ENCODE assay signal across 20 cellular contexts in the genomic region with DNA sequence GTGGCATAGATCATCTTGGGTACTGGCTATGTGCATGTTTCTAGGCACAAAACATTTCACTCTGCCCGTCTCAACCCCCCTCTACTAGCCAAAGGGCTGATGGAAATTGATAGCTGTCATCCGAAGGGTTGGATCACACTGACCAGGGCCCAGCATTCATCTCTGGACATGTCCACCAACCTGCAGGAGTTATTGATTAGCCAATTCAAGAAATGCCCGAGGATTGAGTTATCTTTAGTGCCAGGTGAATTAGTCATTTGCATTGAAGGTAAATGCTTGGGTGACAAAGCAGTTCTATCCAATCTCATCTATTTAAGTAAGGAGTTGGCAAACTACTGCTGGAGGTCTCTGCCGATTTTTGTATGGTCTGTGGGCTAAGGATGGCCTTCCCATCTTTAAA.
DNase-seq lines count a peak whose midpoint lies in the region; ATAC-seq, FAIRE-seq and TF ChIP-seq lines count a peak whose summit lies in the region.
"Had no signal": no experiment of that assay in that cellular context is flagged by ENCODE, and none has a peak within 500 bp of the region (broad histone marks: within the 10 kb centered on the region; RNA-seq: fewer than 3 reads in every experiment).

No MANE protein-coding gene starts in this region.

- no peaks in the 10 kb centered on the region for H4K20me1 ChIP-seq in K562 (replicated peaks; ENCODE audit: control insufficient read depth, insufficient read depth, low read length)

- H3K27me3 ChIP-seq in K562 (ENCODE audit: control insufficient read depth in 2 of 2, insufficient read depth in 2 of 2, low read length in 2 of 2) (no peaks in the 10 kb centered on the region), gastroesophageal sphincter (no peaks in the 10 kb centered on the region), skeletal muscle tissue (ENCODE audit: control insufficient read depth in 3 of 3, insufficient read depth in 3 of 3, low read length in 3 of 3) (no peaks in the 10 kb centered on the region)
- H3K27me3 ChIP-seq: BE2C had no signal

- in situ Hi-C loops in K562 (cut with MboI): no loop called here

- peaks cover 43 to 98% of the 10 kb centered on the region in 2 experiments for H3K4me1 ChIP-seq in K562 (replicated peaks in 1 of 2; ENCODE audit: control insufficient read depth in 2 of 2, insufficient read depth in 2 of 2, low read length in 2 of 2)
- peaks cover 11 to 74% (median 11%) of the 10 kb centered on the region in 3 donors for H3K4me1 ChIP-seq in gastroesophageal sphincter
- H3K4me1 ChIP-seq in skeletal muscle tissue (ENCODE audit: control insufficient read depth in 3 of 3, insufficient read depth in 3 of 3, low read length in 3 of 3): peaks cover 31 to 50% (median 37%) of the 10 kb centered on the region in 3 donors

- FAIRE-seq in K562 (lab: Jason Lieb, UNC): no peak
- FAIRE-seq: A204.1, D721Med, G401.6, GM12891, H54 had no signal

- H3K9ac ChIP-seq in K562 (ENCODE audit: insufficient read depth in 1 of 2, low read depth in 2 of 2, low read length in 2 of 2) (peak overlapping the region; percentile 5 to 7; a peak in 2 of 4 replicates), skeletal muscle tissue (ENCODE audit: low read depth in 1 of 3, low read length in 3 of 3) (peak overlapping the region in 1 of 3 donors; percentile 52)

- no peak for TF ChIP-seq RAD21 in K562 (CRISPR knock-in tag; conservative IDR thresholded peaks at IDR 0.05 in 1 of 2, IDR thresholded peaks at IDR 0.05 in 1 of 2)

- peak overlapping the region; percentile 32; the same call in 1 of the 2 replicates for H2AFZ ChIP-seq in K562 (ENCODE audit: low read depth, low read length)

- ATAC-seq in K562 (no peak), gastroesophageal sphincter (no peak), GM18520 (IDR thresholded peaks at IDR 0.05; ENCODE audit: unreplicated experiment) (no peak)
- ATAC-seq: GM23338 had no signal

- H3K27ac ChIP-seq in K562 (ENCODE audit: extremely low read depth, low read depth, low read length) (no peak overlapping the region), gastroesophageal sphincter (peak overlapping the region; percentile 76 to 87 (median 86)), skeletal muscle tissue (ENCODE audit: low read depth, low read length) (peak overlapping the region; percentile 89)
- H3K27ac ChIP-seq: C4-2B had no signal

- BruUV-seq in K562 (replicated peaks; lab: Mats Ljungman, UMichigan): no TSS peak

- CTCF ChIA-PET in K562 (lab: Yijun Ruan, JAX; ENCODE audit: low intra/inter-chr PET ratio): no interaction called here

- DNase-seq in K562 (ENCODE audit: extremely low read depth in 1 of 4, low spot score in 3 of 4) (no peak), HUDEP-2 (lab: John Stamatoyannopoulos, UW; ENCODE audit: unreplicated experiment in 76 of 76) (no peak), islet precursor cell (no peak)
- DNase-seq in NK-92 treated with Interleukin-12 subunit alpha and Interleukin-12 subunit beta, amount 100 ng/mL, for 24 hours (lab: John Stamatoyannopoulos, UW): no peak
- DNase-seq: ACHN; BE2C; Caco-2; CD4-positive, alpha-beta T cell; HCEC 1CT; IMR-90 had no signal

- no peak for TF ChIP-seq POLR2A in K562 (conservative IDR thresholded peaks at IDR 0.05)
- TF ChIP-seq POLR2A in gastroesophageal sphincter (IDR thresholded peaks at IDR 0.05): no peak

- no peak for TF ChIP-seq EP300 in K562 (IDR thresholded peaks at IDR 0.05; ENCODE audit: low read length)
- TF ChIP-seq EP300 in gastroesophageal sphincter (IDR thresholded peaks at IDR 0.05): no peak

- POLR2A ChIA-PET in K562 (lab: Yijun Ruan, JAX): interaction anchor here (0.6 to 1.6 kb wide), 3 partner anchors 14 to 89 kb away, joined by 3 to 5 read pairs (median 5); no protein-coding TSS in a partner anchor

- 66% methylated on average over 4 of the region's 4 CpGs for WGBS in K562 (ENCODE audit: insufficient coverage, low coverage, missing lambda C conversion rate)
- 81 to 94% methylated on average over 4 of the region's 4 CpGs for WGBS in gastroesophageal sphincter (ENCODE audit: low coverage in 1 of 2), 2 donors

- H3K9me3 ChIP-seq in K562 (replicated peaks; ENCODE audit: control insufficient read depth, insufficient read depth, low read depth, low read length) (no peaks in the 10 kb centered on the region), gastroesophageal sphincter (no peaks in the 10 kb centered on the region), skeletal muscle tissue (ENCODE audit: control insufficient read depth in 3 of 3, low read length in 3 of 3) (no peaks in the 10 kb centered on the region)
- H3K9me3 ChIP-seq: BE2C, Caco-2 had no signal

- H3K4me3 ChIP-seq in K562 (no peak overlapping the region), gastroesophageal sphincter (no peak overlapping the region), skeletal muscle tissue (ENCODE audit: low read length in 3 of 3) (no peak overlapping the region)
- H3K4me3 ChIP-seq: GM23338 had no signal

- intact Hi-C loops in K562 (cut with micrococcal nuclease): no loop called here

- no peaks in the 10 kb centered on the region for H3K36me3 ChIP-seq in K562 (ENCODE audit: control insufficient read depth, insufficient read depth, low read length)
- H3K36me3 ChIP-seq in gastroesophageal sphincter: no peaks in the 10 kb centered on the region
- no peaks in the 10 kb centered on the region for H3K36me3 ChIP-seq in skeletal muscle tissue (ENCODE audit: control insufficient read depth in 3 of 3, insufficient read depth in 3 of 3, low read length in 3 of 3)
- H3K36me3 ChIP-seq: BE2C had no signal

- no peak for TF ChIP-seq CTCF in K562 (IDR thresholded peaks at IDR 0.05 in 2 of 3, conservative IDR thresholded peaks at IDR 0.05 in 1 of 3; ENCODE audit: insufficient read depth in 2 of 3, low read depth in 1 of 3, low read length in 3 of 3)
- no peak for TF ChIP-seq CTCF in gastroesophageal sphincter (IDR thresholded peaks at IDR 0.05)

- H3K9me1 ChIP-seq in K562 (ENCODE audit: control insufficient read depth, insufficient read depth, low read length): no peaks in the 10 kb centered on the region

- H3K79me2 ChIP-seq in K562 (ENCODE audit: control insufficient read depth, insufficient read depth, low read length): no peaks in the 10 kb centered on the region

- H3K4me2 ChIP-seq in K562 (ENCODE audit: insufficient read depth, low read length): no peak overlapping the region
- H3K4me2 ChIP-seq: GM23338 had no signal

TF ChIP-seq in K562, 482 proteins besides CTCF, POLR2A, EP300 and RAD21:
- TF ChIP-seq PYGO2 (tag; IDR thresholded peaks at IDR 0.05) (no peak), PCBP1 (IDR thresholded peaks at IDR 0.05; ENCODE audit: low read depth, low read length, poor library complexity, severe bottlenecking) (no peak), LEF1 (IDR thresholded peaks at IDR 0.05) (no peak)
- TF ChIP-seq, protein P1, sequence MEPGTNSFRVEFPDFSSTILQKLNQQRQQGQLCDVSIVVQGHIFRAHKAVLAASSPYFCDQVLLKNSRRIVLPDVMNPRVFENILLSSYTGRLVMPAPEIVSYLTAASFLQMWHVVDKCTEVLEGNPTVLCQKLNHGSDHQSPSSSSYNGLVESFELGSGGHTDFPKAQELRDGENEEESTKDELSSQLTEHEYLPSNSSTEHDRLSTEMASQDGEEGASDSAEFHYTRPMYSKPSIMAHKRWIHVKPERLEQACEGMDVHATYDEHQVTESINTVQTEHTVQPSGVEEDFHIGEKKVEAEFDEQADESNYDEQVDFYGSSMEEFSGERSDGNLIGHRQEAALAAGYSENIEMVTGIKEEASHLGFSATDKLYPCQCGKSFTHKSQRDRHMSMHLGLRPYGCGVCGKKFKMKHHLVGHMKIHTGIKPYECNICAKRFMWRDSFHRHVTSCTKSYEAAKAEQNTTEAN (CRISPR knock-in tag; IDR thresholded peaks at IDR 0.05): no peak
- TF ChIP-seq, protein P2, sequence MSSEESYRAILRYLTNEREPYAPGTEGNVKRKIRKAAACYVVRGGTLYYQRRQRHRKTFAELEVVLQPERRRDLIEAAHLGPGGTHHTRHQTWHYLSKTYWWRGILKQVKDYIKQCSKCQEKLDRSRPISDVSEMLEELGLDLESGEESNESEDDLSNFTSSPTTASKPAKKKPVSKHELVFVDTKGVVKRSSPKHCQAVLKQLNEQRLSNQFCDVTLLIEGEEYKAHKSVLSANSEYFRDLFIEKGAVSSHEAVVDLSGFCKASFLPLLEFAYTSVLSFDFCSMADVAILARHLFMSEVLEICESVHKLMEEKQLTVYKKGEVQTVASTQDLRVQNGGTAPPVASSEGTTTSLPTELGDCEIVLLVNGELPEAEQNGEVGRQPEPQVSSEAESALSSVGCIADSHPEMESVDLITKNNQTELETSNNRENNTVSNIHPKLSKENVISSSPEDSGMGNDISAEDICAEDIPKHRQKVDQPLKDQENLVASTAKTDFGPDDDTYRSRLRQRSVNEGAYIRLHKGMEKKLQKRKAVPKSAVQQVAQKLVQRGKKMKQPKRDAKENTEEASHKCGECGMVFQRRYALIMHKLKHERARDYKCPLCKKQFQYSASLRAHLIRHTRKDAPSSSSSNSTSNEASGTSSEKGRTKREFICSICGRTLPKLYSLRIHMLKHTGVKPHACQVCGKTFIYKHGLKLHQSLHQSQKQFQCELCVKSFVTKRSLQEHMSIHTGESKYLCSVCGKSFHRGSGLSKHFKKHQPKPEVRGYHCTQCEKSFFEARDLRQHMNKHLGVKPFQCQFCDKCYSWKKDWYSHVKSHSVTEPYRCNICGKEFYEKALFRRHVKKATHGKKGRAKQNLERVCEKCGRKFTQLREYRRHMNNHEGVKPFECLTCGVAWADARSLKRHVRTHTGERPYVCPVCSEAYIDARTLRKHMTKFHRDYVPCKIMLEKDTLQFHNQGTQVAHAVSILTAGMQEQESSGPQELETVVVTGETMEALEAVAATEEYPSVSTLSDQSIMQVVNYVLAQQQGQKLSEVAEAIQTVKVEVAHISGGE (CRISPR knock-in tag; IDR thresholded peaks at IDR 0.05): no peak
TF ChIP-seq in K562: peak in this region for 0.
